8 cellular contexts compared by ENCODE assay signal in genomic region chr12:26124491-26125450, GRCh38. TPM values are rescaled to one million over a fixed set of nuclear protein-coding genes. Genes with fewer than 3 reads are reported as not detected.
DNase-seq lines count a peak whose midpoint lies in the region; ATAC-seq and TF ChIP-seq lines count a peak whose summit lies in the region.

Gene BHLHE41 (minus strand): TSS chr12:26125037. CDS start chr12:26124779, 258 bp downstream.

- no peaks in the 10 kb centered on the region for H3K79me2 ChIP-seq in fibroblast of lung (ENCODE audit: control insufficient read depth, insufficient read depth, low read length)

- H3K4me1 Mint-ChIP-seq in activated B cell treated with CpG ODN at 0.5 μM for 24 hours: peaks cover 59% of the 10 kb centered on the region

- H3K4me3 ChIP-seq in fibroblast of lung (replicated peaks in 1 of 4; ENCODE audit: control extremely low read depth in 1 of 4, insufficient read depth in 1 of 4, low read depth in 3 of 4, low read length in 4 of 4): peak within 1 kb of the TSS; percentile 74 to 89 (median 80)
- H3K4me3 ChIP-seq in mucosa of stomach (ENCODE audit: low read length): peak within 1 kb of the TSS; percentile 82
- peak within 1 kb of the TSS; percentile 93 for H3K4me3 ChIP-seq in urinary bladder (ENCODE audit: low read depth, low read length)

- CTCF ChIA-PET in activated B cell treated with CpG ODN at 0.5 μM for 24 hours (lab: Charles Lee): interaction anchor here (0.7 to 8.5 kb wide), 5 partner anchors 32 to 489 kb away, joined by 3 to 74 read pairs (median 4); no protein-coding TSS in a partner anchor

- peak within 1 kb of the TSS; percentile 95 for H2AFZ ChIP-seq in fibroblast of lung (ENCODE audit: low read length)

- H3K27ac ChIP-seq in fibroblast of lung (ENCODE audit: insufficient read depth, low read length) (peak within 1 kb of the TSS; percentile 84), urinary bladder (ENCODE audit: low read depth) (peak within 1 kb of the TSS; percentile 94)

- ATAC-seq in activated B cell treated with CpG ODN at 0.5 μM for 24 hours (ENCODE audit: low read depth): peak; percentile 22
- ATAC-seq in GM19452 (IDR thresholded peaks at IDR 0.05; ENCODE audit: unreplicated experiment): no peak

- peak within 1 kb of the TSS; percentile 72 for H3K9ac ChIP-seq in fibroblast of lung (ENCODE audit: insufficient read depth, low read length)
- H3K9ac ChIP-seq in mucosa of stomach (ENCODE audit: low read length): peak within 1 kb of the TSS; percentile 74

- peak within 1 kb of the TSS; percentile 96 for H3K4me3 Mint-ChIP-seq in activated B cell treated with CpG ODN at 0.5 μM for 24 hours

- peak within 1 kb of the TSS; percentile 97 for H3K27ac Mint-ChIP-seq in activated B cell treated with CpG ODN at 0.5 μM for 24 hours

- H3K9me3 Mint-ChIP-seq in activated B cell treated with CpG ODN at 0.5 μM for 24 hours: no peaks in the 10 kb centered on the region

- H3K27me3 ChIP-seq in fibroblast of lung (ENCODE audit: control insufficient read depth, insufficient read depth, low read length): no peaks in the 10 kb centered on the region
- H3K27me3 ChIP-seq in mucosa of stomach (ENCODE audit: control insufficient read depth, insufficient read depth, low read length): peaks cover 62% of the 10 kb centered on the region

- DNase-seq in D341Med (ENCODE audit: low spot score) (peak; percentile 46), HT1080 (ENCODE audit: low read depth) (peak; percentile 11), activated B cell treated with CpG ODN at 0.5 μM for 24 hours (peak; percentile 49), fibroblast of lung (ENCODE audit: low read depth in 2 of 2) (peak; percentile 39 to 82)
- DNase-seq in central memory CD4-positive, alpha-beta T cell: no peak

- TF ChIP-seq CTCF in activated B cell treated with CpG ODN at 0.5 μM for 24 hours (IDR thresholded peaks at IDR 0.05) (no peak), fibroblast of lung (conservative IDR thresholded peaks at IDR 0.05 in 1 of 2, IDR thresholded peaks at IDR 0.05 in 1 of 2; ENCODE audit: low read depth in 1 of 2, low read length in 2 of 2) (no peak)

- no peaks in the 10 kb centered on the region for H3K36me3 ChIP-seq in fibroblast of lung (ENCODE audit: control insufficient read depth, insufficient read depth, low read length)
- no peaks in the 10 kb centered on the region for H3K36me3 ChIP-seq in mucosa of stomach (ENCODE audit: control insufficient read depth, insufficient read depth, low read length)
- no peaks in the 10 kb centered on the region for H3K36me3 ChIP-seq in urinary bladder (ENCODE audit: insufficient read depth)

- WGBS in urinary bladder: 2% methylated on average over 55 of the region's 55 CpGs

- peaks cover 3% of the 10 kb centered on the region for H3K4me1 ChIP-seq in fibroblast of lung (ENCODE audit: control insufficient read depth, extremely low read depth, insufficient read depth, low read length)
- H3K4me1 ChIP-seq in mucosa of stomach (ENCODE audit: control insufficient read depth, insufficient read depth, low read length): peaks cover 41% of the 10 kb centered on the region
- no peaks in the 10 kb centered on the region for H3K4me1 ChIP-seq in urinary bladder (ENCODE audit: insufficient read depth)

- H3K9me3 ChIP-seq in fibroblast of lung (ENCODE audit: control insufficient read depth, insufficient read depth, low read depth, low read length) (no peaks in the 10 kb centered on the region), mucosa of stomach (ENCODE audit: control insufficient read depth, low read length) (no peaks in the 10 kb centered on the region)

- H4K20me1 ChIP-seq in fibroblast of lung (ENCODE audit: control insufficient read depth, extremely low read depth, insufficient read depth, low read length): no peaks in the 10 kb centered on the region

- H3K36me3 Mint-ChIP-seq in activated B cell treated with CpG ODN at 0.5 μM for 24 hours (ENCODE audit: low read depth): peaks cover 18% of the 10 kb centered on the region

- POLR2A ChIA-PET in activated B cell treated with CpG ODN at 0.5 μM for 24 hours (lab: Charles Lee): interaction anchor here (0.6 to 9.3 kb wide), 22 partner anchors 9 to 808 kb away, joined by 3 to 189 read pairs (median 4); partner anchors contain the start of gene SSPN

- no peaks in the 10 kb centered on the region for H3K27me3 Mint-ChIP-seq in activated B cell treated with CpG ODN at 0.5 μM for 24 hours

- H3K4me2 ChIP-seq in fibroblast of lung (ENCODE audit: extremely low read depth, insufficient read depth, low read length): peak within 1 kb of the TSS; percentile 96

- intact Hi-C loops in activated B cell treated with CpG ODN at 0.5 μM for 24 hours (cut with micrococcal nuclease): loop anchor here (5.0 kb wide), 1 partner anchor 888 kb away; the partner anchor contains the start of gene TM7SF3

RNA-seq across cellular contexts. Expression of gene BHLHE41, which starts in this region (rescaled TPM):
- total RNA-seq in HT1080 (2014; rRNA removed; shearing (Covaris generic)): 0.60 and 1.5 TPM in 2 replicates
- polyA plus RNA-seq in HT1080 (2015; cell fraction: cytosol; rRNA removed): 5.1 and 5.5 TPM in 2 replicates
- polyA plus RNA-seq in HT1080 (2015; cell fraction: nucleus; rRNA removed): 13.8 and 30.9 TPM in 2 replicates
- total RNA-seq in activated B cell treated with CpG ODN at 0.5 μM for 24 hours (34.5 and 40.5 TPM in 2 replicates), fibroblast of lung (0.51 and 2.3 TPM in 2 replicates), urinary bladder (3.5 TPM)
- polyA plus RNA-seq in fibroblast of lung (2.4 and 7.4 TPM in 2 replicates), urinary bladder (10.1 TPM)
- 2.9 and 5.8 TPM in 2 replicates for polyA plus RNA-seq in fibroblast of lung (2012)
- 1.1 and 15.1 TPM in 2 replicates for polyA minus RNA-seq in fibroblast of lung (ENCODE audit: low replicate concordance)
